Comparison of ENCODE assay signal across 10 cellular contexts in genomic region chr3:27559835-27560234, GRCh38.
DNase-seq lines count a peak whose midpoint lies in the region; ATAC-seq, FAIRE-seq and TF ChIP-seq lines count a peak whose summit lies in the region.
"Had no signal": no experiment of that assay in that cellular context is flagged by ENCODE, and none has a peak within 500 bp of the region (broad histone marks: within the 10 kb centered on the region; RNA-seq: fewer than 3 reads in every experiment).

No MANE protein-coding gene starts in this region.

- no peak overlapping the region for H3K9ac ChIP-seq in IMR-90 (ENCODE audit: low read depth, low read length)
- no peak overlapping the region for H3K9ac ChIP-seq in keratinocyte (ENCODE audit: control insufficient read depth, extremely low read depth, insufficient read depth, low read length)

- no peak overlapping the region for H3K4me2 ChIP-seq in IMR-90 (ENCODE audit: low read depth, low read length)
- no peak overlapping the region for H3K4me2 ChIP-seq in keratinocyte (ENCODE audit: control insufficient read depth, extremely low read depth, insufficient read depth, low read depth, low read length)

- H3K23ac ChIP-seq in IMR-90 (ENCODE audit: low read depth, low read length): no peak overlapping the region

- H3K9me3 ChIP-seq in IMR-90 (ENCODE audit: control insufficient read depth, insufficient read depth, low read length): no peaks in the 10 kb centered on the region
- no peaks in the 10 kb centered on the region for H3K9me3 ChIP-seq in keratinocyte (ENCODE audit: control insufficient read depth, low read depth, low read length)
- H3K9me3 ChIP-seq in upper lobe of right lung: no peaks in the 10 kb centered on the region

- H2BK120ac ChIP-seq in IMR-90 (ENCODE audit: low read depth, low read length): peak overlapping the region; percentile 35; the same call in 1 of the 2 replicates

- intact Hi-C loops in IMR-90 (cut with micrococcal nuclease) (no loop called here), upper lobe of right lung (cut with DNase I) (no loop called here)

- no TSS peak for BruUV-seq in IMR-90 (replicated peaks; lab: Mats Ljungman, UMichigan)

- H2BK15ac ChIP-seq in IMR-90 (ENCODE audit: low read depth, low read length): no peak overlapping the region

- H3K56ac ChIP-seq in IMR-90 (ENCODE audit: extremely low read depth, insufficient read depth, low read length): no peak overlapping the region

- H3K18ac ChIP-seq in IMR-90 (ENCODE audit: low read depth, low read length): no peak overlapping the region

- no peak overlapping the region for H3K4me3 ChIP-seq in IMR-90 (ENCODE audit: insufficient read depth, low read depth, low read length)
- no peak overlapping the region for H3K4me3 ChIP-seq in keratinocyte (ENCODE audit: control insufficient read depth in 2 of 3, extremely low read depth in 1 of 3, insufficient read depth in 2 of 3, low read depth in 1 of 3, low read length in 3 of 3)
- H3K4me3 ChIP-seq in upper lobe of right lung: no peak overlapping the region

- peak overlapping the region; percentile 72; the same call in 1 of the 2 replicates for H2BK20ac ChIP-seq in IMR-90 (ENCODE audit: low read depth, low read length)

- no peak for FAIRE-seq in keratinocyte (lab: Jason Lieb, UNC)
- no peak for FAIRE-seq in GM12891 (lab: Jason Lieb, UNC)
- FAIRE-seq: bronchial epithelial cell had no signal

- peaks cover 0 to 5% of the 10 kb centered on the region in 2 experiments; a peak in 1 of 4 replicates for H3K79me1 ChIP-seq in IMR-90 (ENCODE audit: low read depth in 1 of 2, low read length in 2 of 2)

- TF ChIP-seq CTCF in IMR-90 (conservative IDR thresholded peaks at IDR 0.05; ENCODE audit: low read depth, low read length) (no peak), keratinocyte (optimal IDR thresholded peaks at IDR 0.05 in 1 of 3, IDR thresholded peaks at IDR 0.05 in 1 of 3, conservative IDR thresholded peaks at IDR 0.05 in 1 of 3; ENCODE audit: extremely low read depth in 1 of 3, insufficient read depth in 2 of 3, low read length in 3 of 3) (no peak), upper lobe of right lung (IDR thresholded peaks at IDR 0.05) (no peak)

- H3K36me3 ChIP-seq in IMR-90 (ENCODE audit: control insufficient read depth, insufficient read depth, low read length) (no peaks in the 10 kb centered on the region), keratinocyte (ENCODE audit: control insufficient read depth in 2 of 2, extremely low read depth in 1 of 2, insufficient read depth in 2 of 2, low read length in 2 of 2) (no peaks in the 10 kb centered on the region), upper lobe of right lung (no peaks in the 10 kb centered on the region)

- H2AK5ac ChIP-seq in IMR-90 (ENCODE audit: low read depth, low read length): no peak overlapping the region

- H3K14ac ChIP-seq in IMR-90 (replicated peaks; ENCODE audit: low read depth, low read length): 0 out of 2 replicates have a peak overlapping the region, but pooled peaks have one; percentile 5

- peak overlapping the region in 1 of 2 experiments; percentile 48; a peak in 1 of 4 replicates for H4K8ac ChIP-seq in IMR-90 (ENCODE audit: low read depth in 2 of 2, low read length in 2 of 2)

- WGBS in IMR-90 (ENCODE audit: extremely low coverage in 2 of 2, insufficient read length in 1 of 2), 2 experiments: 14% methylated on average over 2 of the region's 6 CpGs; no CpG with 5 or more reads in 1 of the 2 experiments

- dilution Hi-C loops in IMR-90 (cut with HindIII; ENCODE audit: low sequenced_read_pairs, unreplicated experiment) (no loop called here), keratinocyte (cut with MboI; ENCODE audit: extremely low pct_ligation_motif_present, low sequenced_read_pairs) (no loop called here)

- peak overlapping the region; percentile 4; the same call in 1 of the 2 replicates for H3K4ac ChIP-seq in IMR-90 (ENCODE audit: low read depth, low read length)

- peak overlapping the region; percentile 48 for H2BK5ac ChIP-seq in IMR-90 (ENCODE audit: low read depth, low read length, poor library complexity, severe bottlenecking)

- H4K20me1 ChIP-seq in IMR-90 (ENCODE audit: insufficient read depth, low read length) (no peaks in the 10 kb centered on the region), keratinocyte (ENCODE audit: control insufficient read depth, extremely low read depth, insufficient read depth, low read length) (no peaks in the 10 kb centered on the region)

- H3K9me1 ChIP-seq in IMR-90 (ENCODE audit: insufficient read depth, low read length): peaks cover 12% of the 10 kb centered on the region
- no peaks in the 10 kb centered on the region for H3K9me1 ChIP-seq in keratinocyte (ENCODE audit: control insufficient read depth, extremely low read depth, insufficient read depth, low read length)

- H3K4me1 ChIP-seq in IMR-90 (ENCODE audit: control insufficient read depth, insufficient read depth, low read length) (peaks cover 10% of the 10 kb centered on the region), keratinocyte (ENCODE audit: control insufficient read depth, extremely low read depth, insufficient read depth, low read length) (peaks cover 9% of the 10 kb centered on the region), upper lobe of right lung (no peaks in the 10 kb centered on the region)

- ATAC-seq in IMR-90 (ENCODE audit: low read depth) (peak; percentile 84), upper lobe of right lung (peak; percentile 65), HG03139 (IDR thresholded peaks at IDR 0.05; ENCODE audit: unreplicated experiment) (no peak)

- no peak overlapping the region for H3K27ac ChIP-seq in IMR-90 (ENCODE audit: insufficient read depth, low read length)
- no peak overlapping the region for H3K27ac ChIP-seq in keratinocyte (ENCODE audit: control insufficient read depth, insufficient read depth, low read length)
- no peak overlapping the region for H3K27ac ChIP-seq in upper lobe of right lung

- CTCF ChIA-PET in IMR-90 (lab: Yijun Ruan, JAX): interaction anchor here (1.1 kb wide), 1 partner anchor 121 kb away, joined by 3 read pairs; no protein-coding TSS in a partner anchor

- in situ Hi-C loops in IMR-90 (cut with MboI; ENCODE audit: low sequenced_read_pairs): no loop called here
- in situ Hi-C loops in G401 (cut with HindIII; ENCODE audit: low sequenced_read_pairs): no loop called here

- H3K27me3 ChIP-seq in IMR-90 (ENCODE audit: control insufficient read depth, insufficient read depth, low read length) (no peaks in the 10 kb centered on the region), keratinocyte (ENCODE audit: control insufficient read depth, extremely low read depth, insufficient read depth, low read length) (no peaks in the 10 kb centered on the region), upper lobe of right lung (no peaks in the 10 kb centered on the region)

- H4K91ac ChIP-seq in IMR-90 (ENCODE audit: insufficient read depth, low read depth, low read length): no peak overlapping the region

- H2AFZ ChIP-seq in IMR-90 (replicated peaks; ENCODE audit: low read length, poor library complexity) (peak overlapping the region; percentile 84), keratinocyte (ENCODE audit: control insufficient read depth, low read length) (peak overlapping the region; percentile 0)

- no peak for TF ChIP-seq POLR2A in IMR-90 (IDR thresholded peaks at IDR 0.05; ENCODE audit: low read depth, low read length)
- TF ChIP-seq POLR2A in GM12891 (IDR thresholded peaks at IDR 0.05; ENCODE audit: low read depth, low read length): no peak

- H3K79me2 ChIP-seq in keratinocyte (ENCODE audit: control insufficient read depth, insufficient read depth, low read length): no peaks in the 10 kb centered on the region

- no peak overlapping the region for H4K5ac ChIP-seq in IMR-90 (ENCODE audit: low read depth, low read length)

- no peak overlapping the region for H2AK9ac ChIP-seq in IMR-90 (replicated peaks; ENCODE audit: low read depth, low read length, poor library complexity)

- no peak for TF ChIP-seq RAD21 in IMR-90 (IDR thresholded peaks at IDR 0.05; ENCODE audit: low read length)

- POLR2A ChIA-PET in IMR-90 (lab: Charles Lee; ENCODE audit: unreplicated experiment): no interaction called here

- peak; percentile 88 for DNase-seq in IMR-90
- DNase-seq in dedifferentiated amniotic fluid mesenchymal stem cell (ENCODE audit: extremely low spot score): peak; percentile 72
- peak; percentile 85 for DNase-seq in keratinocyte (ENCODE audit: low read depth, low spot score)
- no peak for DNase-seq in upper lobe of right lung
- no peak for DNase-seq in G401 (ENCODE audit: low spot score)
- DNase-seq in AML-193 (lab: John Stamatoyannopoulos, UW): no peak
- DNase-seq in GM12891 (ENCODE audit: insufficient read length, low spot score): no peak
- DNase-seq: NCI-H187 had no signal

TF ChIP-seq in IMR-90, 13 proteins besides CTCF, POLR2A, EP300 and RAD21:
- no peak for TF ChIP-seq ELK1 (IDR thresholded peaks at IDR 0.05; ENCODE audit: borderline replicate concordance, low read depth, low read length)

TF ChIP-seq in GM12891, 5 proteins besides CTCF, POLR2A, EP300 and RAD21:
- TF ChIP-seq PAX5 (IDR thresholded peaks at IDR 0.05; ENCODE audit: insufficient read depth, low read length, severe bottlenecking): no peak
- TF ChIP-seq POLR2AphosphoS5 (IDR thresholded peaks at IDR 0.05; ENCODE audit: low read depth, low read length): no peak
- TF ChIP-seq TAF1 (IDR thresholded peaks at IDR 0.05; ENCODE audit: low read depth, low read length): no peak
- TF ChIP-seq POU2F2 (IDR thresholded peaks at IDR 0.05; ENCODE audit: low read depth, low read length): no peak
- TF ChIP-seq SPI1 (IDR thresholded peaks at IDR 0.05; ENCODE audit: low read depth, low read length): no peak

Comparison
In these comparisons a context has a peak if more than half of its experiments do, and no peak if none do; other contexts are left out.
1. DNase-seq: peak in IMR-90 (single experiment), dedifferentiated amniotic fluid mesenchymal stem cell (single experiment) and keratinocyte (single experiment); none in upper lobe of right lung (single experiment), G401 (single experiment), AML-193 (0 of 2) and GM12891 (single experiment).